10 cellular contexts compared by ENCODE assay signal in the genomic region with DNA sequence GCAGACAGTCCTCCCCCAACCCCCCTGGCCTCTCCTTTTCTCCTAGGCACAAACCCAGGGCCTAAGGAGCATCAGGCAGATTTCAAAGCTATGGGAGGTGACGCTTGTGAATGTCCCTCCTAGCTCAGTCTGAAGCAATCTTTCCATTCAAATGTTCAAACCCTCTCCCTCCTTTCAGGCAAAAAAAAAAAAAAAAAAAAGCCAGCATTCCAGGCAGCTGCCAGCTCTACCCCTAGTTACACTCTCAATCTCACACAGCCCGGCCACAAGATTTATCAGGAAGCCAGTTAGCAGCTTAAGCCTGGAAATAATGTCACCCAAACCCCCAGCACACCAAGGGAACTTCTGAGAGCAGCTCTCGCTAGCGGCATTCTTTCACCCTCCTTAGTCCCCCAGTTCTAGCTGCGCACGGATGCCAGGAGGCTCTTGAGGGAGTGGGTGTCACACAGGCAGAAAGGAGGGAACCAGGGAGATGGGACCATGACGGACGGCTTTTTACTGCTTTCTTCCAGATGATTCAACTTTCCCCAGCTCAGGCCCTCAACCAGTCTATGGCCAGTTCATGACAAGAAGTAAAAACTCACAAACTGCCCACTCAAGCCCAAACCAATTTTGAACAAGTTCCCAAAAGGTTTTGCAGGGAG. TPM values are rescaled to one million over a fixed set of nuclear protein-coding genes. Genes with fewer than 3 reads are reported as not detected.
DNase-seq lines count a peak whose midpoint lies in the region; ATAC-seq, FAIRE-seq and TF ChIP-seq lines count a peak whose summit lies in the region.
"Had no signal": no experiment of that assay in that cellular context is flagged by ENCODE, and none has a peak within 500 bp of the region (broad histone marks: within the 10 kb centered on the region; RNA-seq: fewer than 3 reads in every experiment).

No MANE protein-coding gene starts in this region.

- no peak overlapping the region for H2AFZ ChIP-seq in neural cell (ENCODE audit: low read depth, low read length)

- ATAC-seq in GM21825 (IDR thresholded peaks at IDR 0.05; ENCODE audit: unreplicated experiment), result no peak

- POLR2A ChIA-PET in HEK293T (lab: Yijun Ruan, JAX), result interaction anchor here (0.9 to 2.3 kb wide), 2 partner anchors 8 to 51 kb away, joined by 4 to 12 read pairs; a partner anchor contains a TSS

- no peaks in the 10 kb centered on the region for H3K9me3 ChIP-seq in neural cell (ENCODE audit: low read length)

- DNase-seq in AG20443 (ENCODE audit: low spot score) (peak; percentile 73), HEK293T (ENCODE audit: extremely low spot score) (no peak), dermis microvascular lymphatic vessel endothelial cell (ENCODE audit: low read depth in 2 of 2) (peak; percentile 47 to 61), HPDE6-E6E7 (ENCODE audit: extremely low spot score) (no peak), D721Med (ENCODE audit: insufficient read length, low spot score) (no peak), SW480 (ENCODE audit: low spot score) (no peak)
- DNase-seq: NCI-H2081 treated with DMSO at 0.1 percent for 48 hours had no signal

- H3K4me2 ChIP-seq in neural cell (ENCODE audit: low read length), result no peak overlapping the region

- CTCF ChIA-PET in HEK293T (lab: Yijun Ruan, JAX), result interaction anchor here (0.6 to 1.5 kb wide), 3 partner anchors 18 to 909 kb away, joined by 3 to 5 read pairs (median 4); no protein-coding TSS in a partner anchor

- no peaks in the 10 kb centered on the region for H4K20me1 ChIP-seq in neural cell (ENCODE audit: insufficient read depth)

- no peak overlapping the region for H3K27ac ChIP-seq in neural cell (ENCODE audit: low read length)

- no peaks in the 10 kb centered on the region for H3F3A ChIP-seq in neural cell (ENCODE audit: insufficient read depth, low read length, poor library complexity, severe bottlenecking)

- no peaks in the 10 kb centered on the region for H3K9me2 ChIP-seq in neural cell (ENCODE audit: insufficient read depth, low read length)

- H3K79me2 ChIP-seq in neural cell (replicated peaks; ENCODE audit: insufficient read depth, low read length), result peaks cover 38% of the 10 kb centered on the region

- no peak for TF ChIP-seq EP300 in neural cell (conservative IDR thresholded peaks at IDR 0.05; ENCODE audit: poor library complexity, severe bottlenecking)

- no peak for FAIRE-seq in D721Med (lab: Jason Lieb, UNC)
- FAIRE-seq: H54 had no signal

- no peaks in the 10 kb centered on the region for H3K27me3 ChIP-seq in neural cell (ENCODE audit: insufficient read depth, low read depth, low read length)

- no peak overlapping the region for H3K4me3 ChIP-seq in neural cell (ENCODE audit: low read length)

- TF ChIP-seq CTCF in neural cell (IDR thresholded peaks at IDR 0.05; ENCODE audit: poor library complexity, severe bottlenecking) (no peak), D721Med (IDR thresholded peaks at IDR 0.05; ENCODE audit: insufficient read depth, missing control alignments) (no peak)

- no peaks in the 10 kb centered on the region for H3K36me3 ChIP-seq in neural cell (ENCODE audit: insufficient read depth, low read length)

- peak overlapping the region; percentile 23 for H3K9ac ChIP-seq in neural cell (ENCODE audit: low read length)

- TF ChIP-seq RAD21 in neural cell (conservative IDR thresholded peaks at IDR 0.05), result no peak

TF ChIP-seq in HEK293T, 16 proteins besides CTCF, POLR2A, EP300 and RAD21:
- TF ChIP-seq ZNF384 (IDR thresholded peaks at IDR 0.05), result peak; percentile 60
- TF ChIP-seq ARNT (IDR thresholded peaks at IDR 0.05), result no peak

TF ChIP-seq in neural cell, 6 proteins besides CTCF, POLR2A, EP300 and RAD21:
- TF ChIP-seq TAF1 (IDR thresholded peaks at IDR 0.05; ENCODE audit: low read depth) (no peak), MXI1 (conservative IDR thresholded peaks at IDR 0.05; ENCODE audit: poor library complexity, severe bottlenecking) (no peak), SMC3 (conservative IDR thresholded peaks at IDR 0.05; ENCODE audit: poor library complexity) (no peak), POLR2AphosphoS5 (IDR thresholded peaks at IDR 0.05) (no peak), EZH2 (IDR thresholded peaks at IDR 0.05; ENCODE audit: borderline replicate concordance, insufficient read depth, low read length, poor library complexity, severe bottlenecking) (no peak)
- TF ChIP-seq, protein P1, sequence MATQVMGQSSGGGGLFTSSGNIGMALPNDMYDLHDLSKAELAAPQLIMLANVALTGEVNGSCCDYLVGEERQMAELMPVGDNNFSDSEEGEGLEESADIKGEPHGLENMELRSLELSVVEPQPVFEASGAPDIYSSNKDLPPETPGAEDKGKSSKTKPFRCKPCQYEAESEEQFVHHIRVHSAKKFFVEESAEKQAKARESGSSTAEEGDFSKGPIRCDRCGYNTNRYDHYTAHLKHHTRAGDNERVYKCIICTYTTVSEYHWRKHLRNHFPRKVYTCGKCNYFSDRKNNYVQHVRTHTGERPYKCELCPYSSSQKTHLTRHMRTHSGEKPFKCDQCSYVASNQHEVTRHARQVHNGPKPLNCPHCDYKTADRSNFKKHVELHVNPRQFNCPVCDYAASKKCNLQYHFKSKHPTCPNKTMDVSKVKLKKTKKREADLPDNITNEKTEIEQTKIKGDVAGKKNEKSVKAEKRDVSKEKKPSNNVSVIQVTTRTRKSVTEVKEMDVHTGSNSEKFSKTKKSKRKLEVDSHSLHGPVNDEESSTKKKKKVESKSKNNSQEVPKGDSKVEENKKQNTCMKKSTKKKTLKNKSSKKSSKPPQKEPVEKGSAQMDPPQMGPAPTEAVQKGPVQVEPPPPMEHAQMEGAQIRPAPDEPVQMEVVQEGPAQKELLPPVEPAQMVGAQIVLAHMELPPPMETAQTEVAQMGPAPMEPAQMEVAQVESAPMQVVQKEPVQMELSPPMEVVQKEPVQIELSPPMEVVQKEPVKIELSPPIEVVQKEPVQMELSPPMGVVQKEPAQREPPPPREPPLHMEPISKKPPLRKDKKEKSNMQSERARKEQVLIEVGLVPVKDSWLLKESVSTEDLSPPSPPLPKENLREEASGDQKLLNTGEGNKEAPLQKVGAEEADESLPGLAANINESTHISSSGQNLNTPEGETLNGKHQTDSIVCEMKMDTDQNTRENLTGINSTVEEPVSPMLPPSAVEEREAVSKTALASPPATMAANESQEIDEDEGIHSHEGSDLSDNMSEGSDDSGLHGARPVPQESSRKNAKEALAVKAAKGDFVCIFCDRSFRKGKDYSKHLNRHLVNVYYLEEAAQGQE (IDR thresholded peaks at IDR 0.05; ENCODE audit: borderline replicate concordance), result no peak

RNA-seq across cellular contexts. Expression of a gene that starts 6.3 kb away (rescaled TPM):
- total RNA-seq in dermis microvascular lymphatic vessel endothelial cell, result 50.6 and 85.3 TPM in 2 replicates
- 25.2 and 28.6 TPM in 2 replicates for polyA plus RNA-seq in neural cell
- polyA minus RNA-seq in neural cell, result 30.8 and 33.1 TPM in 2 replicates

RNA-seq across cellular contexts. Expression of a gene that starts 8.4 kb away (rescaled TPM):
- 8.7 and 11.6 TPM in 2 replicates for total RNA-seq in dermis microvascular lymphatic vessel endothelial cell
- 3.1 and 9.4 TPM in 2 replicates for polyA plus RNA-seq in neural cell
- polyA minus RNA-seq in neural cell, result 7.5 and 11.4 TPM in 2 replicates

RNA-seq across cellular contexts. Expression of a gene that starts 50.7 kb away (rescaled TPM):
- total RNA-seq in dermis microvascular lymphatic vessel endothelial cell, result 5.8 and 8.7 TPM in 2 replicates
- polyA plus RNA-seq in neural cell, result 34.8 and 37.0 TPM in 2 replicates
- polyA minus RNA-seq in neural cell, result 27.0 and 34.8 TPM in 2 replicates

RNA-seq across cellular contexts. Expression of a gene that starts 55.4 kb away (rescaled TPM):
- 28.5 and 38.2 TPM in 2 replicates for total RNA-seq in dermis microvascular lymphatic vessel endothelial cell
- polyA plus RNA-seq in neural cell, result 0.16 and 0.62 TPM in 2 replicates
- polyA minus RNA-seq in neural cell, result 0.49 TPM in 1 of 2 replicates, not detected in the other

Comparison
In these comparisons a context has a peak if more than half of its experiments do, and no peak if none do; other contexts are left out.
1. DNase-seq: peak in AG20443 (single experiment) and dermis microvascular lymphatic vessel endothelial cell (2 of 2); none in HEK293T (single experiment), HPDE6-E6E7 (single experiment), D721Med (single experiment) and SW480 (single experiment).